9 cellular contexts compared by ENCODE assay signal in the genomic region with DNA sequence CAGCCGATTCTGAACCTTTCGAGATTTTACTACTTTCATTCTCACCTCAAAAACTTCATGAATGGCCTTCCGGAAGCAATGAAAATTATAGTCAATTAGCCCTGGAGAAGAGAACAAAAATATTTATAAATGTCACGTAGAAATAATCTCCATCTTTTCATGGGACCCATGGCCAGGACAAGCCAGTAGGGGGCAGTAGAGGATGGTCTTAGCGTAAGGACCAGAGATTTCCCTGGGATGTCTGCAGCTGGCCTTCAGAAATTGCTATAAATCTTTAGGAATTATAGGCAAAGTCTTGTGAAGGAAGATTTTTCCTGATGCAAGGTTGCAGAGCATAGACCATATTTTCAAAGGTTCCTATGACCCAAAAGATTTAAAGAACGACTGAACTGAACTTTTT. TPM values are rescaled to one million over a fixed set of nuclear protein-coding genes. Genes with fewer than 3 reads are reported as not detected.
A peak's percentile ranks its signal among the peaks of the same experiment; 100 is the strongest.
DNase-seq lines count a peak whose midpoint lies in the region; ATAC-seq and TF ChIP-seq lines count a peak whose summit lies in the region.
"Had no signal": no experiment of that assay in that cellular context is flagged by ENCODE, and none has a peak within 500 bp of the region (broad histone marks: within the 10 kb centered on the region; RNA-seq: fewer than 3 reads in every experiment).

No MANE protein-coding gene starts in this region.

- H3K9me2 ChIP-seq in hepatocyte (replicated peaks; ENCODE audit: insufficient read depth) = no peaks in the 10 kb centered on the region

- no peaks in the 10 kb centered on the region for H3K36me3 ChIP-seq in hepatocyte (replicated peaks; ENCODE audit: insufficient read depth, low read depth)

- no peaks in the 10 kb centered on the region for H3K9me3 ChIP-seq in hepatocyte (ENCODE audit: low read depth)

- no peak overlapping the region for H3K4me3 ChIP-seq in hepatocyte
- H3K4me3 ChIP-seq: SK-N-MC had no signal

- WGBS in hepatocyte (ENCODE audit: low lambda C conversion rate, missing lambda C conversion rate) = 21% methylated on average over 6 of the region's 6 CpGs

- no peaks in the 10 kb centered on the region for H4K20me1 ChIP-seq in hepatocyte (ENCODE audit: insufficient read depth, poor library complexity, severe bottlenecking)

- no peaks in the 10 kb centered on the region for H3K79me2 ChIP-seq in hepatocyte

- TF ChIP-seq CTCF in hepatocyte (IDR thresholded peaks at IDR 0.05; ENCODE audit: poor library complexity) = peak; percentile 82

- no peaks in the 10 kb centered on the region for H3K4me1 ChIP-seq in hepatocyte (ENCODE audit: insufficient read depth)

- H3K27ac ChIP-seq in hepatocyte = no peak overlapping the region
- H3K27ac ChIP-seq: SK-N-MC had no signal

- no peak overlapping the region for H2AFZ ChIP-seq in hepatocyte

- no peak overlapping the region for H3K4me2 ChIP-seq in hepatocyte

- ATAC-seq in SK-N-SH treated with all-trans-retinoic acid at 6 μM for 48 hours (peak; percentile 78), HG02970 (IDR thresholded peaks at IDR 0.05; ENCODE audit: low FRiP score, unreplicated experiment) (no peak)

- H3K27me3 ChIP-seq in hepatocyte = no peaks in the 10 kb centered on the region

- DNase-seq in COR-L47 (lab: John Stamatoyannopoulos, UW) (peak; percentile 41), HT-29 (ENCODE audit: low spot score) (peak; percentile 68), amygdala (lab: John Stamatoyannopoulos, UW) (peak in 31 of 56 donors; percentile 7 to 80 (median 28)), hepatocyte (ENCODE audit: low spot score) (peak; percentile 85), OCI-M2 (lab: John Stamatoyannopoulos, UW; ENCODE audit: unreplicated experiment) (no peak)
- DNase-seq in stimulated activated CD4-positive, alpha-beta T cell treated with anti-CD3 and anti-CD28 coated beads, Interleukin-12 subunit alpha, Interleukin-12 subunit beta, amount 100 ng/mL, for 4 hours = peak; percentile 55

TF ChIP-seq in SK-N-SH treated with all-trans-retinoic acid at 6 μM for 48 hours, 23 proteins besides CTCF, POLR2A, EP300 and RAD21:
- no peak for TF ChIP-seq TSHZ2 (CRISPR knock-in tag; IDR thresholded peaks at IDR 0.05)
- TF ChIP-seq GLIS3 (CRISPR knock-in tag; IDR thresholded peaks at IDR 0.05) = no peak
- no peak for TF ChIP-seq TOX (CRISPR knock-in tag; IDR thresholded peaks at IDR 0.05; ENCODE audit: borderline replicate concordance)
- no peak for TF ChIP-seq RARB (CRISPR knock-in tag; IDR thresholded peaks at IDR 0.05)
- TF ChIP-seq BACH2 (CRISPR knock-in tag; IDR thresholded peaks at IDR 0.05; ENCODE audit: borderline replicate concordance) = no peak
- TF ChIP-seq ZFP3 (CRISPR knock-in tag; IDR thresholded peaks at IDR 0.05) = no peak
- no peak for TF ChIP-seq PPARA (CRISPR knock-in tag; IDR thresholded peaks at IDR 0.05; ENCODE audit: borderline replicate concordance)
- no peak for TF ChIP-seq ZC3H10 (CRISPR knock-in tag; IDR thresholded peaks at IDR 0.05)
- TF ChIP-seq ZNF70 (CRISPR knock-in tag; IDR thresholded peaks at IDR 0.05) = no peak
- no peak for TF ChIP-seq TCF4 (CRISPR knock-in tag; IDR thresholded peaks at IDR 0.05; ENCODE audit: borderline replicate concordance)
- TF ChIP-seq ZNF565 (CRISPR knock-in tag; conservative IDR thresholded peaks at IDR 0.05; ENCODE audit: low read depth) = no peak
- no peak for TF ChIP-seq ISL1 (CRISPR knock-in tag; IDR thresholded peaks at IDR 0.05)
- TF ChIP-seq ZNF8 (CRISPR knock-in tag; IDR thresholded peaks at IDR 0.05) = no peak

RNA-seq across cellular contexts. Expression of gene UBE2J1, which starts 15.6 kb away (rescaled TPM):
- 19.9 and 22.1 TPM in 2 replicates for total RNA-seq in HT-29 (2014; rRNA removed; shearing (Covaris generic))
- total RNA-seq in hepatocyte = 64.1 and 68.1 TPM in 2 replicates
- 37.3 and 44.7 TPM in 2 replicates for polyA plus RNA-seq in hepatocyte

RNA-seq across cellular contexts. Expression of gene RRAGD, which starts 44.0 kb away (rescaled TPM):
- total RNA-seq in HT-29 (2014; rRNA removed; shearing (Covaris generic)) = not detected in 2 replicates
- 22.5 and 28.1 TPM in 2 replicates for total RNA-seq in hepatocyte
- polyA plus RNA-seq in hepatocyte = 9.4 and 11.8 TPM in 2 replicates

RNA-seq across cellular contexts. Expression of gene GABRR2, which starts 53.0 kb away (rescaled TPM):
- not detected in 2 replicates for total RNA-seq in HT-29 (2014; rRNA removed; shearing (Covaris generic))
- total RNA-seq in hepatocyte = 0.32 and 0.87 TPM in 2 replicates
- 0.68 and 0.94 TPM in 2 replicates for polyA plus RNA-seq in hepatocyte

Comparison
In these comparisons a context has a peak if more than half of its experiments do, and no peak if none do; other contexts are left out.
1. RNA of gene RRAGD, which starts 44.0 kb away (total RNA-seq): 22.5 to 28.1 TPM in hepatocyte; not detected in HT-29; every median in the first group is over 10 times any median in the second.